ENCODE assay signal across 2 cellular contexts in the genomic region with DNA sequence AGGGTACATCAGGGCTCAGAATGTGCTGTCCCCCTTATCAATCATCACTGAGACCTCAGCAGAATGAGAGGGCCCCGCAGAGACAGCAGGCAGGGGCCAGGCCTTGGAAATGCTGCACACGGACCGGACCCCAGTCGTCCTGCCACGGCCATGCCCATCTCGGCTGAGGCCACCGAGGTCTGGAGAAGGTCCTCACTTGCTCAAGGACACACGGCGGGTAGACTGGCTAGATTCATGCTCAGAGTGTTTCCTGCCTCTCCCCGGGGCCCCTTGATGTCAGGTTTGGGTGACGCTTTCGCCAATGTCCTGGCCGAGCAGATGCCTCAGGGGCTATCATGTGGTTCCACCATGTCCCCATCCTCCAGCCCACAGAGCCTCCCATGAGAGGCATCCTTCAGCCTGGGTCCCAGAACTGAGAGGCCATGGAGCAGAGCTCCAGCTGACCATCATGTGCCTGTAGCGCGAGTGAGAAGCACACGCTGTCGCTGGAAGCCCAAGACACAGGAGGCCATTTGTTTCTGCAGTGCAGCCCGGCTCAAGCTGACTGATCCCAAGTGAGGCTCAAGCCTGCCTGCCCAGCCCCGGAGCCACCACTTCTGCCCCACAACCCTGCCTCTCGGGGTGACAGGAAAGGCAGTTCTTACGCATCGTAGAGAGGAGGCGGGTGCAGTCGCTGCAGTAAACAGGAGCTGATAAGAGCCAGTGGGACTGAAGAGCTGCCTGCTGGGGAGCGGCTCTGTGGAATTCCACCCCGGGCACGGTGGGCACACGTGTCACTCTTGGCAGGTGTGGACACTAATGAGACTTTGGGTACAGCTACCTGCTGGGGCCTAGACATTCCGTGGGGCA.
TF ChIP-seq lines count a peak whose summit lies in the region.

No MANE protein-coding gene starts in this region.

TF ChIP-seq in IMR-90, 13 proteins besides CTCF, POLR2A, EP300 and RAD21:
- TF ChIP-seq BHLHE40 (IDR thresholded peaks at IDR 0.05; ENCODE audit: low read depth, low read length) (no peak), MXI1 (IDR thresholded peaks at IDR 0.05; ENCODE audit: borderline replicate concordance, low read depth, low read length) (no peak), RCOR1 (IDR thresholded peaks at IDR 0.05; ENCODE audit: insufficient replicate concordance, low read length) (no peak), USF2 (IDR thresholded peaks at IDR 0.05; ENCODE audit: low read depth, low read length) (no peak), NFE2L2 (IDR thresholded peaks at IDR 0.05; ENCODE audit: low read depth, low read length) (no peak), MAZ (IDR thresholded peaks at IDR 0.05; ENCODE audit: borderline replicate concordance, low read depth, low read length) (no peak), CEBPB (IDR thresholded peaks at IDR 0.05; ENCODE audit: low read depth, low read length) (no peak), FOS (IDR thresholded peaks at IDR 0.05; ENCODE audit: low read depth, low read length) (no peak), RFX5 (IDR thresholded peaks at IDR 0.05; ENCODE audit: low read depth, low read length) (no peak), MAFK (IDR thresholded peaks at IDR 0.05; ENCODE audit: low read depth, low read length) (no peak), SMC3 (IDR thresholded peaks at IDR 0.05; ENCODE audit: low read depth, low read length) (no peak), CHD1 (IDR thresholded peaks at IDR 0.05; ENCODE audit: low read depth, low read length) (no peak)
- TF ChIP-seq, protein P1, sequence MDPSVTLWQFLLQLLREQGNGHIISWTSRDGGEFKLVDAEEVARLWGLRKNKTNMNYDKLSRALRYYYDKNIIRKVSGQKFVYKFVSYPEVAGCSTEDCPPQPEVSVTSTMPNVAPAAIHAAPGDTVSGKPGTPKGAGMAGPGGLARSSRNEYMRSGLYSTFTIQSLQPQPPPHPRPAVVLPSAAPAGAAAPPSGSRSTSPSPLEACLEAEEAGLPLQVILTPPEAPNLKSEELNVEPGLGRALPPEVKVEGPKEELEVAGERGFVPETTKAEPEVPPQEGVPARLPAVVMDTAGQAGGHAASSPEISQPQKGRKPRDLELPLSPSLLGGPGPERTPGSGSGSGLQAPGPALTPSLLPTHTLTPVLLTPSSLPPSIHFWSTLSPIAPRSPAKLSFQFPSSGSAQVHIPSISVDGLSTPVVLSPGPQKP (IDR thresholded peaks at IDR 0.05; ENCODE audit: borderline replicate concordance, low read depth, low read length): no peak

TF ChIP-seq in WTC11, 78 proteins besides CTCF, POLR2A, EP300 and RAD21:
- TF ChIP-seq KAT7 (CRISPR knock-in tag; IDR thresholded peaks at IDR 0.05; ENCODE audit: borderline replicate concordance) (no peak), JAZF1 (CRISPR knock-in tag; IDR thresholded peaks at IDR 0.05) (no peak), ZNF425 (CRISPR knock-in tag; conservative IDR thresholded peaks at IDR 0.05) (no peak), TCF7 (CRISPR knock-in tag; IDR thresholded peaks at IDR 0.05; ENCODE audit: low read depth) (no peak)
